1 cellular context compared by ENCODE assay signal in genomic region chr10:113866551-113867394, GRCh38.
TF ChIP-seq lines count a peak whose summit lies in the region.

No MANE protein-coding gene starts in this region.

TF ChIP-seq in GM23338, 12 proteins besides CTCF, POLR2A, EP300 and RAD21 (continued from another document):
- TF ChIP-seq ZNF331 (CRISPR knock-in tag; IDR thresholded peaks at IDR 0.05; ENCODE audit: low read depth) (no peak), EZH2 (IDR thresholded peaks at IDR 0.05; ENCODE audit: low read depth, unreplicated experiment) (no peak), NANOG (IDR thresholded peaks at IDR 0.05; ENCODE audit: borderline replicate concordance) (no peak), REST (IDR thresholded peaks at IDR 0.05; ENCODE audit: unreplicated experiment) (no peak), CREB1 (CRISPR knock-in tag; IDR thresholded peaks at IDR 0.05; ENCODE audit: low read depth) (no peak)
